ENCODE assay signal across 8 cellular contexts in the genomic region with DNA sequence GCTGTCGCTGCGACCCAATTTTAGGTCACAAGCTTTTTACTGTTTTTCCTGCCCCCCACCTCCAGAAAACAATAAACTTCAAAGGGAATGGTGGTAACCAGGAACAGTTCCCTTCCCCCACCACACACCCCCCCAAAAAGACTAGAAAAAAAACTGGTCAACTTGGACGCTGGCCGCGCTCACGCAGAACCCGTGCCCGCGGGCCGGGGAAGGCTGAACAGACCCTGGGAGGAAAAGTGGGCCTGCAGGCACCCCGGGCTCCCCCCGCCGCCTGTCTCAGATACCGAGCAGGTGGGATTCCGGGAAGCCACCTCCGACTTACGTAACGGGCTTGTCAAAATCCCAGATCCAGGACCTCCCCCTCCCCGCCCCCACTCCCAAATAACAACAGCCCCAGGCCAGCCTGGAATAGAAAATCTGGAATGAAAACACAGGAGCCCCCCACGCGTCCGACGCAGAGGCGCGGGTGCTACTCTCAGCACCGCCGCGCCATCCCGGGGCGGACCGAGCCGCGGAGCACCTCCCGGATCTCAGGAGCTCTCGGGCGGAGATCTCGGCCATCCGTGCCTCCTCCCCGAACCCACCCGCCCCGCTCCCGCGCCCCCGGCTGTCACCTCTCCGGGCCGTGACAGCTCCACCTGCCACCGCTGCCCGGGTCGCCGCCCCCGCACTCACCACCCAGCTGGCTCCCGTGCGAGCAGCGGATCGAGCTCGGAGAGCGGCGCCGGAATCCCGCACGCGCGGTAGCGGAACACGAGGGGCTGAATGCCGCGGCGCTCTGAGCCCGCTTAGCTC. TPM values are rescaled to one million over a fixed set of nuclear protein-coding genes. Genes with fewer than 3 reads are reported as not detected.
A peak's percentile ranks its signal among the peaks of the same experiment; 100 is the strongest.
DNase-seq lines count a peak whose midpoint lies in the region; ATAC-seq and TF ChIP-seq lines count a peak whose summit lies in the region.

No MANE protein-coding gene starts in this region.

- no peaks in the 10 kb centered on the region for H3K9me3 Mint-ChIP-seq in CD8-positive, alpha-beta T cell
- no peaks in the 10 kb centered on the region for H3K9me3 Mint-ChIP-seq in activated T-helper 17 cell treated with anti-CD3 and anti-CD28 coated beads, Interleukin-2, amount 50 U/mL, for 72 hours
- H3K9me3 Mint-ChIP-seq in natural killer cell treated with Interleukin-12 subunit alpha and Interleukin-12 subunit beta and Interleukin-15 and Interleukin-18, amount 100 ng/mL, for 72 hours, result no peaks in the 10 kb centered on the region

- ATAC-seq in CD8-positive, alpha-beta T cell, result peak; percentile 12
- ATAC-seq in activated T-helper 17 cell treated with anti-CD3 and anti-CD28 coated beads, Interleukin-2, amount 50 U/mL, for 72 hours (replicated peaks), result peak; percentile 35
- ATAC-seq in natural killer cell treated with Interleukin-12 subunit alpha and Interleukin-12 subunit beta and Interleukin-15 and Interleukin-18, amount 100 ng/mL, for 72 hours, result peak in 1 of 2 donors; percentile 1
- ATAC-seq in thoracic aorta (ENCODE audit: insufficient number of reproducible peaks, low FRiP score, low read depth), result no peak

- intact Hi-C loops in CD8-positive, alpha-beta T cell (cut with DNase I, micrococcal nuclease), result loop anchor here (1.0 to 5.0 kb wide), 7 partner anchors 16 to 179 kb away; a partner anchor contains a TSS

- H3K4me3 ChIP-seq in CD8-positive, alpha-beta T cell (ENCODE audit: low read depth, low read length), result peak overlapping the region; percentile 72
- H3K4me3 ChIP-seq in HAP-1 (peak overlapping the region; percentile 58), fibroblast of pulmonary artery (replicated peaks; ENCODE audit: low read depth, low read length) (peak overlapping the region; percentile 77), thoracic aorta (peak overlapping the region; percentile 88)

- no peaks in the 10 kb centered on the region for H3K27me3 Mint-ChIP-seq in CD8-positive, alpha-beta T cell (ENCODE audit: low read depth)
- no peaks in the 10 kb centered on the region for H3K27me3 Mint-ChIP-seq in activated T-helper 17 cell treated with anti-CD3 and anti-CD28 coated beads, Interleukin-2, amount 50 U/mL, for 72 hours
- no peaks in the 10 kb centered on the region for H3K27me3 Mint-ChIP-seq in natural killer cell treated with Interleukin-12 subunit alpha and Interleukin-12 subunit beta and Interleukin-15 and Interleukin-18, amount 100 ng/mL, for 72 hours

- H3K27ac Mint-ChIP-seq in CD8-positive, alpha-beta T cell, result peak overlapping the region; percentile 98
- peak overlapping the region; percentile 97 for H3K27ac Mint-ChIP-seq in activated T-helper 17 cell treated with anti-CD3 and anti-CD28 coated beads, Interleukin-2, amount 50 U/mL, for 72 hours
- H3K27ac Mint-ChIP-seq in natural killer cell treated with Interleukin-12 subunit alpha and Interleukin-12 subunit beta and Interleukin-15 and Interleukin-18, amount 100 ng/mL, for 72 hours, result peak overlapping the region; percentile 94 to 100

- POLR2A ChIA-PET in CD8-positive, alpha-beta T cell (lab: Charles Lee), result interaction anchor here (0.8 to 4.4 kb wide), 17 partner anchors 9 to 78 kb away, joined by 3 to 53 read pairs (median 7); a partner anchor contains a TSS

- no peaks in the 10 kb centered on the region for H3K9me3 ChIP-seq in CD8-positive, alpha-beta T cell (ENCODE audit: low read length)
- H3K9me3 ChIP-seq in HAP-1 (no peaks in the 10 kb centered on the region), thoracic aorta (no peaks in the 10 kb centered on the region)

- peak in 5 of 7 experiments; percentile 20 to 48 (median 28) for DNase-seq in CD8-positive, alpha-beta T cell
- DNase-seq in HAP-1 (ENCODE audit: low spot score in 2 of 2), result peak; percentile 73 to 88
- peak; percentile 42 for DNase-seq in NCI-H774 (lab: John Stamatoyannopoulos, UW)
- DNase-seq in fibroblast of pulmonary artery (ENCODE audit: low read depth), result peak; percentile 56
- DNase-seq in natural killer cell treated with Interleukin-12 subunit alpha and Interleukin-12 subunit beta and Interleukin-15 and Interleukin-18, amount 100 ng/mL, for 72 hours (ENCODE audit: low spot score), result peak; percentile 72
- peak; percentile 11 for DNase-seq in thoracic aorta (ENCODE audit: low spot score)
- no peak for DNase-seq in mesenteric fat pad (ENCODE audit: low spot score)

- H3K36me3 ChIP-seq in CD8-positive, alpha-beta T cell (ENCODE audit: insufficient read depth, low read length), result no peaks in the 10 kb centered on the region
- H3K36me3 ChIP-seq in HAP-1 (replicated peaks) (no peaks in the 10 kb centered on the region), thoracic aorta (no peaks in the 10 kb centered on the region)

- peaks cover 31% of the 10 kb centered on the region for H3K4me1 ChIP-seq in CD8-positive, alpha-beta T cell (ENCODE audit: insufficient read depth, low read length)
- H3K4me1 ChIP-seq in HAP-1 (peaks cover 16% of the 10 kb centered on the region), thoracic aorta (ENCODE audit: control insufficient read depth in 1 of 2, low read depth in 2 of 2) (peaks cover 30 to 35% of the 10 kb centered on the region in 2 donors)

- peak overlapping the region; percentile 84 for H3K27ac ChIP-seq in CD8-positive, alpha-beta T cell (ENCODE audit: low read depth, low read length)
- H3K27ac ChIP-seq in thoracic aorta, result peak overlapping the region; percentile 84 to 85

- peak overlapping the region; percentile 88 for H3K4me3 Mint-ChIP-seq in CD8-positive, alpha-beta T cell
- peak overlapping the region; percentile 88 for H3K4me3 Mint-ChIP-seq in activated T-helper 17 cell treated with anti-CD3 and anti-CD28 coated beads, Interleukin-2, amount 50 U/mL, for 72 hours
- H3K4me3 Mint-ChIP-seq in natural killer cell treated with Interleukin-12 subunit alpha and Interleukin-12 subunit beta and Interleukin-15 and Interleukin-18, amount 100 ng/mL, for 72 hours, result peak overlapping the region; percentile 86

- peaks cover 15% of the 10 kb centered on the region for H3K36me3 Mint-ChIP-seq in CD8-positive, alpha-beta T cell
- peaks cover 28% of the 10 kb centered on the region for H3K36me3 Mint-ChIP-seq in activated T-helper 17 cell treated with anti-CD3 and anti-CD28 coated beads, Interleukin-2, amount 50 U/mL, for 72 hours (ENCODE audit: low read depth)
- no peaks in the 10 kb centered on the region for H3K36me3 Mint-ChIP-seq in natural killer cell treated with Interleukin-12 subunit alpha and Interleukin-12 subunit beta and Interleukin-15 and Interleukin-18, amount 100 ng/mL, for 72 hours

- in situ Hi-C loops in HAP-1 (cut with MboI; ENCODE audit: low sequenced_read_pairs), result no loop called here

- TF ChIP-seq CTCF in CD8-positive, alpha-beta T cell (IDR thresholded peaks at IDR 0.05), result no peak
- no peak for TF ChIP-seq CTCF in fibroblast of pulmonary artery (IDR thresholded peaks at IDR 0.05; ENCODE audit: low read length, missing control alignments)
- no peak for TF ChIP-seq CTCF in thoracic aorta (IDR thresholded peaks at IDR 0.05)

- no peaks in the 10 kb centered on the region for H3K27me3 ChIP-seq in CD8-positive, alpha-beta T cell (ENCODE audit: insufficient read depth, low read length)
- H3K27me3 ChIP-seq in HAP-1 (ENCODE audit: low read depth), result no peaks in the 10 kb centered on the region
- no peaks in the 10 kb centered on the region for H3K27me3 ChIP-seq in thoracic aorta (replicated peaks; ENCODE audit: insufficient read depth)

- peaks cover 47% of the 10 kb centered on the region for H3K4me1 Mint-ChIP-seq in CD8-positive, alpha-beta T cell (ENCODE audit: low read depth)
- H3K4me1 Mint-ChIP-seq in activated T-helper 17 cell treated with anti-CD3 and anti-CD28 coated beads, Interleukin-2, amount 50 U/mL, for 72 hours, result peaks cover 32% of the 10 kb centered on the region
- H3K4me1 Mint-ChIP-seq in natural killer cell treated with Interleukin-12 subunit alpha and Interleukin-12 subunit beta and Interleukin-15 and Interleukin-18, amount 100 ng/mL, for 72 hours (ENCODE audit: low read depth in 2 of 2), result peaks cover 52 to 53% of the 10 kb centered on the region in 2 donors

- CTCF ChIA-PET in CD8-positive, alpha-beta T cell (lab: Charles Lee), result interaction anchor here (1.3 to 5.1 kb wide), 8 partner anchors 12 to 90 kb away, joined by 3 to 27 read pairs (median 5); no protein-coding TSS in a partner anchor

RNA-seq across cellular contexts. Expression of a gene that starts 0.6 kb away (rescaled TPM):
- 100 to 1,000 TPM; 105 TPM for total RNA-seq in CD8-positive, alpha-beta T cell
- 10 to 100 TPM; 48.2 to 61.2 TPM for total RNA-seq in activated T-helper 17 cell treated with anti-CD3 and anti-CD28 coated beads, Interleukin-2, amount 50 U/mL, for 72 hours
- total RNA-seq in natural killer cell treated with Interleukin-12 subunit alpha and Interleukin-12 subunit beta and Interleukin-15 and Interleukin-18, amount 100 ng/mL, for 72 hours, result 100 to 1,000 TPM; 114 to 121 TPM
- total RNA-seq in thoracic aorta, result 10 to 100 TPM; 25.6 to 57.7 TPM
- 30.4 TPM for total RNA-seq in mesenteric fat pad
